ENCODE assay signal across 14 cellular contexts in genomic region chr5:169003721-169004481, GRCh38.
DNase-seq lines count a peak whose midpoint lies in the region; ATAC-seq and TF ChIP-seq lines count a peak whose summit lies in the region.
"Had no signal": no experiment of that assay in that cellular context is flagged by ENCODE, and none has a peak within 500 bp of the region (broad histone marks: within the 10 kb centered on the region; RNA-seq: fewer than 3 reads in every experiment).

No MANE protein-coding gene starts in this region.

- H3K36me3 ChIP-seq in GM23338 (ENCODE audit: insufficient read depth) (no peaks in the 10 kb centered on the region), right atrium auricular region (no peaks in the 10 kb centered on the region), smooth muscle cell (ENCODE audit: low read depth) (no peaks in the 10 kb centered on the region)

- H3K4me1 ChIP-seq in GM23338 (ENCODE audit: insufficient read depth) (peaks cover 19% of the 10 kb centered on the region), right atrium auricular region (peaks cover 0 to 20% of the 10 kb centered on the region in 2 donors), smooth muscle cell (ENCODE audit: low read depth) (peaks cover 13% of the 10 kb centered on the region)
- H3K4me1 ChIP-seq: psoas muscle had no signal

- no peaks in the 10 kb centered on the region for H3K36me3 Mint-ChIP-seq in GM23338 (ENCODE audit: low read depth)

- H3F3A ChIP-seq in GM23338 (replicated peaks; ENCODE audit: low read depth): no peaks in the 10 kb centered on the region
- peaks cover 6% of the 10 kb centered on the region for H3F3A ChIP-seq in smooth muscle cell (ENCODE audit: low read depth)

- in situ Hi-C loops in astrocyte of the cerebellum (cut with HindIII; ENCODE audit: low sequenced_read_pairs): no loop called here

- H3K9me3 Mint-ChIP-seq in GM23338: no peaks in the 10 kb centered on the region
- H3K9me3 Mint-ChIP-seq: central memory CD8-positive, alpha-beta T cell; T-helper 1 cell treated with Interleukin-12 subunit alpha and Interleukin-12 subunit beta and Interleukin-4 antibody, amounts not matched to agents 30 μg/mL and 1 μg/mL, for 36 hours had no signal

- H3K4me1 Mint-ChIP-seq in GM23338: peaks cover 32% of the 10 kb centered on the region
- H3K4me1 Mint-ChIP-seq: central memory CD8-positive, alpha-beta T cell had no signal

- H3K4me3 ChIP-seq in GM23338: no peak overlapping the region
- no peak overlapping the region for H3K4me3 ChIP-seq in astrocyte of the cerebellum (ENCODE audit: low read depth, low read length)
- H3K4me3 ChIP-seq in right atrium auricular region: no peak overlapping the region
- no peak overlapping the region for H3K4me3 ChIP-seq in smooth muscle cell
- H3K4me3 ChIP-seq: psoas muscle had no signal

- ATAC-seq in GM23338: peak; percentile 70
- no peak for ATAC-seq in HG03469 (IDR thresholded peaks at IDR 0.05; ENCODE audit: unreplicated experiment)
- ATAC-seq: psoas muscle had no signal

- no peaks in the 10 kb centered on the region for H3K9me2 ChIP-seq in GM23338 (ENCODE audit: insufficient read depth)

- 48% methylated on average over 9 of the region's 9 CpGs for WGBS in smooth muscle cell (ENCODE audit: low lambda C conversion rate)

- H3K9ac ChIP-seq in smooth muscle cell (ENCODE audit: low read depth): no peak overlapping the region

- peak; percentile 52 for DNase-seq in GM23338 (ENCODE audit: low spot score)
- DNase-seq in astrocyte of the cerebellum (ENCODE audit: low read depth): no peak
- no peak for DNase-seq in right atrium auricular region (ENCODE audit: low spot score)
- peak; percentile 5 for DNase-seq in smooth muscle cell (lab: John Stamatoyannopoulos, UW; ENCODE audit: unreplicated experiment)
- no peak for DNase-seq in HT-29 (ENCODE audit: low spot score)
- DNase-seq in epidermal melanocyte (ENCODE audit: insufficient read length, low spot score): no peak
- no peak for DNase-seq in T-helper 2 cell
- DNase-seq: activated CD8-positive, alpha-beta memory T cell treated with anti-CD3 and anti-CD28 coated beads, Interleukin-2, amount 50 U/mL, for 4 hours; H7; NCI-H748 treated with DMSO at 0.1 percent for 48 hours; psoas muscle had no signal

- no peaks in the 10 kb centered on the region for H3K79me2 ChIP-seq in GM23338 (replicated peaks; ENCODE audit: insufficient read depth)
- H3K79me2 ChIP-seq in smooth muscle cell (ENCODE audit: low read depth): no peaks in the 10 kb centered on the region

- H4K20me1 ChIP-seq in GM23338 (replicated peaks; ENCODE audit: insufficient read depth): no peaks in the 10 kb centered on the region
- H4K20me1 ChIP-seq in smooth muscle cell (ENCODE audit: low read depth): peaks cover 6% of the 10 kb centered on the region

- H2AFZ ChIP-seq in GM23338 (no peak overlapping the region), smooth muscle cell (ENCODE audit: low read depth) (no peak overlapping the region)

- H3K27me3 Mint-ChIP-seq in GM23338 (ENCODE audit: insufficient read depth, low read depth, poor library complexity): peaks cover 6% of the 10 kb centered on the region

- peak; percentile 45 to 60; a peak in 3 of 4 replicates for TF ChIP-seq CTCF in GM23338 (conservative IDR thresholded peaks at IDR 0.05; ENCODE audit: low read depth in 2 of 2)
- peak; percentile 40 for TF ChIP-seq CTCF in astrocyte of the cerebellum (IDR thresholded peaks at IDR 0.05; ENCODE audit: low read depth, low read length, missing control alignments)
- peak; percentile 48 to 66 for TF ChIP-seq CTCF in right atrium auricular region (IDR thresholded peaks at IDR 0.05)
- TF ChIP-seq CTCF in smooth muscle cell (IDR thresholded peaks at IDR 0.05; ENCODE audit: borderline replicate concordance, insufficient read depth, poor library complexity, severe bottlenecking): peak; percentile 19

- H3K4me2 ChIP-seq in GM23338 (peak overlapping the region; percentile 38; the same call in 1 of the 2 replicates), smooth muscle cell (peak overlapping the region; percentile 9)

- no peaks in the 10 kb centered on the region for H3K27me3 ChIP-seq in GM23338 (ENCODE audit: insufficient read depth)
- H3K27me3 ChIP-seq in right atrium auricular region: no peaks in the 10 kb centered on the region
- H3K27me3 ChIP-seq in smooth muscle cell (ENCODE audit: low read depth): no peaks in the 10 kb centered on the region

- no peak overlapping the region for H3K27ac ChIP-seq in GM23338 (ENCODE audit: low read depth)
- H3K27ac ChIP-seq in right atrium auricular region: peak overlapping the region; percentile 45 to 58
- peak overlapping the region; percentile 25 for H3K27ac ChIP-seq in smooth muscle cell (ENCODE audit: low read depth)
- H3K27ac ChIP-seq: psoas muscle had no signal

- no peak overlapping the region for H3K4me3 Mint-ChIP-seq in GM23338
- H3K4me3 Mint-ChIP-seq: central memory CD8-positive, alpha-beta T cell; T-helper 1 cell treated with Interleukin-12 subunit alpha and Interleukin-12 subunit beta and Interleukin-4 antibody, amounts not matched to agents 30 μg/mL and 1 μg/mL, for 36 hours had no signal

- H3K9me3 ChIP-seq in right atrium auricular region (no peaks in the 10 kb centered on the region), smooth muscle cell (replicated peaks; ENCODE audit: low read depth) (no peaks in the 10 kb centered on the region)
- H3K9me3 ChIP-seq: psoas muscle had no signal

- no peak overlapping the region for H3K27ac Mint-ChIP-seq in GM23338
- H3K27ac Mint-ChIP-seq: T-helper 1 cell treated with Interleukin-12 subunit alpha and Interleukin-12 subunit beta and Interleukin-4 antibody, amounts not matched to agents 30 μg/mL and 1 μg/mL, for 36 hours had no signal

TF ChIP-seq in GM23338, 12 proteins besides CTCF, POLR2A, EP300 and RAD21:
- no peak for TF ChIP-seq STAT1 (IDR thresholded peaks at IDR 0.05; ENCODE audit: unreplicated experiment)
- TF ChIP-seq POLR2AphosphoS5 (IDR thresholded peaks at IDR 0.05; ENCODE audit: low read depth): no peak
- TF ChIP-seq, protein P1, sequence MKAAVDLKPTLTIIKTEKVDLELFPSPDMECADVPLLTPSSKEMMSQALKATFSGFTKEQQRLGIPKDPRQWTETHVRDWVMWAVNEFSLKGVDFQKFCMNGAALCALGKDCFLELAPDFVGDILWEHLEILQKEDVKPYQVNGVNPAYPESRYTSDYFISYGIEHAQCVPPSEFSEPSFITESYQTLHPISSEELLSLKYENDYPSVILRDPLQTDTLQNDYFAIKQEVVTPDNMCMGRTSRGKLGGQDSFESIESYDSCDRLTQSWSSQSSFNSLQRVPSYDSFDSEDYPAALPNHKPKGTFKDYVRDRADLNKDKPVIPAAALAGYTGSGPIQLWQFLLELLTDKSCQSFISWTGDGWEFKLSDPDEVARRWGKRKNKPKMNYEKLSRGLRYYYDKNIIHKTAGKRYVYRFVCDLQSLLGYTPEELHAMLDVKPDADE (IDR thresholded peaks at IDR 0.05): no peak
- TF ChIP-seq JUNB (IDR thresholded peaks at IDR 0.05; ENCODE audit: unreplicated experiment): no peak
- no peak for TF ChIP-seq CREB1 (CRISPR knock-in tag; IDR thresholded peaks at IDR 0.05; ENCODE audit: low read depth)
TF ChIP-seq in GM23338: peak in this region for 0.

Comparison
In these comparisons a context has a peak if more than half of its experiments do, and no peak if none do; other contexts are left out.
1. DNase-seq: peak in GM23338 (single experiment) and smooth muscle cell (single experiment); none in astrocyte of the cerebellum (single experiment), right atrium auricular region (single experiment), HT-29 (single experiment), epidermal melanocyte (single experiment) and T-helper 2 cell (0 of 5).
2. Peak in every context shown above with its lines, with median percentiles within 50 percentile points of each other: CTCF ChIP-seq.